22 cellular contexts compared by ENCODE assay signal in the genomic region with DNA sequence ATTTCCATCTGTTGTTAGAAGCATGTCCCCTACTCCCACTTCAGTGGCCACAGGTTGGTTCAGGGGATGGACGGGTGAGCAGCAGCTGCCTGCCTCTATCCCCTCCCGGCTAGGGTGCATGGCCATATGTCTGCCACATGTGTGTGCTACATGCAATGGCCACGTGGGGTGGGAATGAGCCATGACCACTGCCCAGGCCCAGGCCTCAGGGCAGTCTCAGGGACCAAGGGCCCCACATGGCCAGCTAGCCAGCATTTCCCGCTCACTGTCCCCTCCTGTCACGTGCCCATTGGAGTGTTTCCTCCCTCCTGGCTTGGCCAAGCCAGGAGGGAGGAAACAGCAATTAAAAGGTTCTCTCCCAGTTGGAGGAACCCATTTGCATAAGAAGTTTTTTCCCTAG.
DNase-seq lines count a peak whose midpoint lies in the region; ATAC-seq, FAIRE-seq and TF ChIP-seq lines count a peak whose summit lies in the region.
"Had no signal": no experiment of that assay in that cellular context is flagged by ENCODE, and none has a peak within 500 bp of the region (broad histone marks: within the 10 kb centered on the region; RNA-seq: fewer than 3 reads in every experiment).

No MANE protein-coding gene starts in this region.

- DNase-seq in NCI-H524 (lab: John Stamatoyannopoulos, UW): peak; percentile 16 to 64
- no peak for DNase-seq in NCI-H524 treated with DMSO at 0.1 percent for 48 hours (lab: John Stamatoyannopoulos, UW)
- peak; percentile 4 for DNase-seq in SK-N-DZ (ENCODE audit: low spot score)
- DNase-seq in HepG2 (ENCODE audit: low spot score): no peak
- no peak for DNase-seq in OCI-M2 (lab: John Stamatoyannopoulos, UW; ENCODE audit: unreplicated experiment)
- DNase-seq: 8988T; CD4-positive, alpha-beta T cell; H7; Karpas-422; NCI-H1092; NCI-H1417 treated with DMSO at 0.1 percent for 48 hours; NCI-H1694 treated with DMSO at 0.1 percent for 48 hours; NCI-H2081; NCI-H2227 treated with DMSO at 0.1 percent for 48 hours; PC-3 had no signal

- H3K4me3 ChIP-seq in HepG2 (replicated peaks in 1 of 3; ENCODE audit: insufficient read depth in 1 of 3, low read depth in 2 of 3, low read length in 3 of 3): no peak overlapping the region
- H3K4me3 ChIP-seq: BLaER1 treated with 17β-estradiol and CSF1 and Interleukin-3, amounts not matched to agents 10 nM and 100 nM; SJSA1 had no signal

- H3K27me3 ChIP-seq in HepG2 (ENCODE audit: control insufficient read depth in 1 of 2, insufficient read depth in 2 of 2, low read length in 2 of 2): no peaks in the 10 kb centered on the region
- H3K27me3 ChIP-seq: BLaER1 treated with 17β-estradiol and CSF1 and Interleukin-3, amounts not matched to agents 10 nM and 100 nM; SJSA1 had no signal

- H3K27ac ChIP-seq in HepG2 (ENCODE audit: extremely low read length, insufficient read depth, low read length): no peak overlapping the region
- H3K27ac ChIP-seq: BLaER1 treated with 17β-estradiol and CSF1 and Interleukin-3, amounts not matched to agents 10 nM and 100 nM; SJSA1 had no signal

- TF ChIP-seq CTCF in HepG2 (CRISPR knock-in tag; IDR thresholded peaks at IDR 0.05): no peak

- H3K9ac ChIP-seq in HepG2 (ENCODE audit: insufficient read depth, low read depth, low read length): no peak overlapping the region
- H3K9ac ChIP-seq: BLaER1 treated with 17β-estradiol and CSF1 and Interleukin-3, amounts not matched to agents 10 nM and 100 nM had no signal

- no peak overlapping the region for H2AFZ ChIP-seq in HepG2 (ENCODE audit: low read length)

- WGBS in HepG2 (ENCODE audit: low lambda C conversion rate): 10% methylated on average over 4 of the region's 5 CpGs

- no peaks in the 10 kb centered on the region for H4K20me1 ChIP-seq in HepG2 (ENCODE audit: insufficient read depth, low read length)
- H4K20me1 ChIP-seq: BLaER1 treated with 17β-estradiol and CSF1 and Interleukin-3, amounts not matched to agents 10 nM and 100 nM had no signal

- in situ Hi-C loops in HepG2 (cut with HindIII; ENCODE audit: extremely low pct_ligation_motif_present, low pct_unique_long_range_greater_than_20kb): no loop called here

- H3K9me3 ChIP-seq in HepG2 (ENCODE audit: low read length): no peaks in the 10 kb centered on the region
- H3K9me3 ChIP-seq: SJSA1 had no signal

- no peak for FAIRE-seq in HepG2 (lab: Jason Lieb, UNC)
- FAIRE-seq: D721Med, G401.6 had no signal

- no peaks in the 10 kb centered on the region for H3K4me1 ChIP-seq in HepG2 (ENCODE audit: insufficient read depth, low read length)
- H3K4me1 ChIP-seq: BLaER1 treated with 17β-estradiol and CSF1 and Interleukin-3, amounts not matched to agents 10 nM and 100 nM; SJSA1 had no signal

- no TSS peak for BruUV-seq in HepG2 (replicated peaks; lab: Mats Ljungman, UMichigan)

- no peaks in the 10 kb centered on the region for H3K36me3 ChIP-seq in HepG2 (replicated peaks in 1 of 2; ENCODE audit: control insufficient read depth in 1 of 2, insufficient read depth in 2 of 2, low read length in 2 of 2)
- H3K36me3 ChIP-seq: BLaER1 treated with 17β-estradiol and CSF1 and Interleukin-3, amounts not matched to agents 10 nM and 100 nM; SJSA1 had no signal

- intact Hi-C loops in HepG2 (cut with micrococcal nuclease; ENCODE audit: unreplicated experiment): no loop called here

- ATAC-seq in HepG2: peak; percentile 73
- no peak for ATAC-seq in GM21825 (IDR thresholded peaks at IDR 0.05; ENCODE audit: unreplicated experiment)
- ATAC-seq in GM18502 (IDR thresholded peaks at IDR 0.05; ENCODE audit: poor library complexity, unreplicated experiment): no peak
- ATAC-seq: PC-3, Right ventricle myocardium inferior had no signal

- no peak overlapping the region for H3K4me2 ChIP-seq in HepG2 (ENCODE audit: low read depth, low read length)
- H3K4me2 ChIP-seq: BLaER1 treated with 17β-estradiol and CSF1 and Interleukin-3, amounts not matched to agents 10 nM and 100 nM had no signal

- no peaks in the 10 kb centered on the region for H3K79me2 ChIP-seq in HepG2 (ENCODE audit: insufficient read depth, low read length)

- no peak for TF ChIP-seq EP300 in HepG2 (IDR thresholded peaks at IDR 0.05; ENCODE audit: low read depth in 2 of 2, low read length in 2 of 2)
- TF ChIP-seq EP300 in HepG2 (CRISPR knock-in tag; IDR thresholded peaks at IDR 0.05; ENCODE audit: borderline replicate concordance): no peak

- TF ChIP-seq RAD21 in HepG2 (CRISPR knock-in tag; IDR thresholded peaks at IDR 0.05): no peak

- no peak for TF ChIP-seq POLR2A in HepG2 (IDR thresholded peaks at IDR 0.05; ENCODE audit: insufficient read depth in 1 of 2, low read depth in 2 of 2, low read length in 2 of 2)

- POLR2A ChIA-PET in HepG2 (lab: Yijun Ruan, JAX): no interaction called here

- CTCF ChIA-PET in HepG2 (lab: Yijun Ruan, JAX; ENCODE audit: low intra/inter-chr PET ratio, low total read pairs): no interaction called here

TF ChIP-seq in HepG2, 621 proteins besides CTCF, POLR2A, EP300 and RAD21:
- TF ChIP-seq, protein P1, sequence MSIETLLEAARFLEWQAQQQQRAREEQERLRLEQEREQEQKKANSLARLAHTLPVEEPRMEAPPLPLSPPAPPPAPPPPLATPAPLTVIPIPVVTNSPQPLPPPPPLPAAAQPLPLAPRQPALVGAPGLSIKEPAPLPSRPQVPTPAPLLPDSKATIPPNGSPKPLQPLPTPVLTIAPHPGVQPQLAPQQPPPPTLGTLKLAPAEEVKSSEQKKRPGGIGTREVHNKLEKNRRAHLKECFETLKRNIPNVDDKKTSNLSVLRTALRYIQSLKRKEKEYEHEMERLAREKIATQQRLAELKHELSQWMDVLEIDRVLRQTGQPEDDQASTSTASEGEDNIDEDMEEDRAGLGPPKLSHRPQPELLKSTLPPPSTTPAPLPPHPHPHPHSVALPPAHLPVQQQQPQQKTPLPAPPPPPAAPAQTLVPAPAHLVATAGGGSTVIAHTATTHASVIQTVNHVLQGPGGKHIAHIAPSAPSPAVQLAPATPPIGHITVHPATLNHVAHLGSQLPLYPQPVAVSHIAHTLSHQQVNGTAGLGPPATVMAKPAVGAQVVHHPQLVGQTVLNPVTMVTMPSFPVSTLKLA (IDR thresholded peaks at IDR 0.05): 0 out of 2 replicates have a peak, but pooled peaks have one; percentile 52
- TF ChIP-seq, protein P2, sequence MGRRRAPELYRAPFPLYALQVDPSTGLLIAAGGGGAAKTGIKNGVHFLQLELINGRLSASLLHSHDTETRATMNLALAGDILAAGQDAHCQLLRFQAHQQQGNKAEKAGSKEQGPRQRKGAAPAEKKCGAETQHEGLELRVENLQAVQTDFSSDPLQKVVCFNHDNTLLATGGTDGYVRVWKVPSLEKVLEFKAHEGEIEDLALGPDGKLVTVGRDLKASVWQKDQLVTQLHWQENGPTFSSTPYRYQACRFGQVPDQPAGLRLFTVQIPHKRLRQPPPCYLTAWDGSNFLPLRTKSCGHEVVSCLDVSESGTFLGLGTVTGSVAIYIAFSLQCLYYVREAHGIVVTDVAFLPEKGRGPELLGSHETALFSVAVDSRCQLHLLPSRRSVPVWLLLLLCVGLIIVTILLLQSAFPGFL (CRISPR knock-in tag; IDR thresholded peaks at IDR 0.05): no peak

Comparison
In these comparisons a context has a peak if more than half of its experiments do, and no peak if none do; other contexts are left out.
1. DNase-seq: peak in NCI-H524 (2 of 2) and SK-N-DZ (single experiment); none in NCI-H524 treated with DMSO at 0.1 percent for 48 hours (single experiment), HepG2 (single experiment) and OCI-M2 (single experiment).